1 cellular context compared by ENCODE assay signal in genomic region chr5:96655506-96655905, GRCh38.
TF ChIP-seq lines count a peak whose summit lies in the region.

No MANE protein-coding gene starts in this region.

TF ChIP-seq in SK-N-SH, 30 proteins besides CTCF, POLR2A, EP300 and RAD21 (continued from another document):
- TF ChIP-seq, protein P1, sequence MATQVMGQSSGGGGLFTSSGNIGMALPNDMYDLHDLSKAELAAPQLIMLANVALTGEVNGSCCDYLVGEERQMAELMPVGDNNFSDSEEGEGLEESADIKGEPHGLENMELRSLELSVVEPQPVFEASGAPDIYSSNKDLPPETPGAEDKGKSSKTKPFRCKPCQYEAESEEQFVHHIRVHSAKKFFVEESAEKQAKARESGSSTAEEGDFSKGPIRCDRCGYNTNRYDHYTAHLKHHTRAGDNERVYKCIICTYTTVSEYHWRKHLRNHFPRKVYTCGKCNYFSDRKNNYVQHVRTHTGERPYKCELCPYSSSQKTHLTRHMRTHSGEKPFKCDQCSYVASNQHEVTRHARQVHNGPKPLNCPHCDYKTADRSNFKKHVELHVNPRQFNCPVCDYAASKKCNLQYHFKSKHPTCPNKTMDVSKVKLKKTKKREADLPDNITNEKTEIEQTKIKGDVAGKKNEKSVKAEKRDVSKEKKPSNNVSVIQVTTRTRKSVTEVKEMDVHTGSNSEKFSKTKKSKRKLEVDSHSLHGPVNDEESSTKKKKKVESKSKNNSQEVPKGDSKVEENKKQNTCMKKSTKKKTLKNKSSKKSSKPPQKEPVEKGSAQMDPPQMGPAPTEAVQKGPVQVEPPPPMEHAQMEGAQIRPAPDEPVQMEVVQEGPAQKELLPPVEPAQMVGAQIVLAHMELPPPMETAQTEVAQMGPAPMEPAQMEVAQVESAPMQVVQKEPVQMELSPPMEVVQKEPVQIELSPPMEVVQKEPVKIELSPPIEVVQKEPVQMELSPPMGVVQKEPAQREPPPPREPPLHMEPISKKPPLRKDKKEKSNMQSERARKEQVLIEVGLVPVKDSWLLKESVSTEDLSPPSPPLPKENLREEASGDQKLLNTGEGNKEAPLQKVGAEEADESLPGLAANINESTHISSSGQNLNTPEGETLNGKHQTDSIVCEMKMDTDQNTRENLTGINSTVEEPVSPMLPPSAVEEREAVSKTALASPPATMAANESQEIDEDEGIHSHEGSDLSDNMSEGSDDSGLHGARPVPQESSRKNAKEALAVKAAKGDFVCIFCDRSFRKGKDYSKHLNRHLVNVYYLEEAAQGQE (IDR thresholded peaks at IDR 0.05; ENCODE audit: low read depth, low read length): no peak
- TF ChIP-seq TCF12 (IDR thresholded peaks at IDR 0.05) (peak; percentile 96), EZH2phosphoT487 (IDR thresholded peaks at IDR 0.05; ENCODE audit: borderline replicate concordance, low read depth) (no peak), FOSL2 (IDR thresholded peaks at IDR 0.05; ENCODE audit: borderline replicate concordance, low read depth) (peak; percentile 91), FOXJ3 (CRISPR knock-in tag; IDR thresholded peaks at IDR 0.05) (no peak), GATA2 (CRISPR knock-in tag; IDR thresholded peaks at IDR 0.05) (no peak), MXI1 (IDR thresholded peaks at IDR 0.05; ENCODE audit: low read depth, low read length) (no peak), FOXM1 (IDR thresholded peaks at IDR 0.05; ENCODE audit: low read depth) (no peak), TEAD4 (IDR thresholded peaks at IDR 0.05; ENCODE audit: borderline replicate concordance, insufficient read depth) (peak; percentile 57; the same call in 1 of the 2 replicates), ELF1 (IDR thresholded peaks at IDR 0.05) (no peak), NFIC (IDR thresholded peaks at IDR 0.05; ENCODE audit: borderline replicate concordance) (peak; percentile 66; the same call in 1 of the 2 replicates), MEF2A (IDR thresholded peaks at IDR 0.05; ENCODE audit: borderline replicate concordance, low read depth) (0 out of 2 replicates have a peak, but pooled peaks have one; percentile 39), RXRA (IDR thresholded peaks at IDR 0.05; ENCODE audit: borderline replicate concordance, low read depth) (no peak), NRF1 (IDR thresholded peaks at IDR 0.05; ENCODE audit: low read depth, low read length) (no peak), CHD2 (IDR thresholded peaks at IDR 0.05; ENCODE audit: low read length, partially characterized antibody) (no peak), JUND (IDR thresholded peaks at IDR 0.05) (peak; percentile 91), GABPA (IDR thresholded peaks at IDR 0.05; ENCODE audit: low read depth) (no peak), YY1 (IDR thresholded peaks at IDR 0.05; ENCODE audit: low read depth) (no peak), RFX5 (IDR thresholded peaks at IDR 0.05; ENCODE audit: low read length) (no peak)
- TF ChIP-seq, protein P2, sequence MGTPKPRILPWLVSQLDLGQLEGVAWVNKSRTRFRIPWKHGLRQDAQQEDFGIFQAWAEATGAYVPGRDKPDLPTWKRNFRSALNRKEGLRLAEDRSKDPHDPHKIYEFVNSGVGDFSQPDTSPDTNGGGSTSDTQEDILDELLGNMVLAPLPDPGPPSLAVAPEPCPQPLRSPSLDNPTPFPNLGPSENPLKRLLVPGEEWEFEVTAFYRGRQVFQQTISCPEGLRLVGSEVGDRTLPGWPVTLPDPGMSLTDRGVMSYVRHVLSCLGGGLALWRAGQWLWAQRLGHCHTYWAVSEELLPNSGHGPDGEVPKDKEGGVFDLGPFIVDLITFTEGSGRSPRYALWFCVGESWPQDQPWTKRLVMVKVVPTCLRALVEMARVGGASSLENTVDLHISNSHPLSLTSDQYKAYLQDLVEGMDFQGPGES (IDR thresholded peaks at IDR 0.05; ENCODE audit: low read depth, low read length): no peak
- TF ChIP-seq, protein P3, sequence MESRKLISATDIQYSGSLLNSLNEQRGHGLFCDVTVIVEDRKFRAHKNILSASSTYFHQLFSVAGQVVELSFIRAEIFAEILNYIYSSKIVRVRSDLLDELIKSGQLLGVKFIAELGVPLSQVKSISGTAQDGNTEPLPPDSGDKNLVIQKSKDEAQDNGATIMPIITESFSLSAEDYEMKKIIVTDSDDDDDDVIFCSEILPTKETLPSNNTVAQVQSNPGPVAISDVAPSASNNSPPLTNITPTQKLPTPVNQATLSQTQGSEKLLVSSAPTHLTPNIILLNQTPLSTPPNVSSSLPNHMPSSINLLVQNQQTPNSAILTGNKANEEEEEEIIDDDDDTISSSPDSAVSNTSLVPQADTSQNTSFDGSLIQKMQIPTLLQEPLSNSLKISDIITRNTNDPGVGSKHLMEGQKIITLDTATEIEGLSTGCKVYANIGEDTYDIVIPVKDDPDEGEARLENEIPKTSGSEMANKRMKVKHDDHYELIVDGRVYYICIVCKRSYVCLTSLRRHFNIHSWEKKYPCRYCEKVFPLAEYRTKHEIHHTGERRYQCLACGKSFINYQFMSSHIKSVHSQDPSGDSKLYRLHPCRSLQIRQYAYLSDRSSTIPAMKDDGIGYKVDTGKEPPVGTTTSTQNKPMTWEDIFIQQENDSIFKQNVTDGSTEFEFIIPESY (IDR thresholded peaks at IDR 0.05; ENCODE audit: borderline replicate concordance, low read depth): no peak
- TF ChIP-seq, protein P4, sequence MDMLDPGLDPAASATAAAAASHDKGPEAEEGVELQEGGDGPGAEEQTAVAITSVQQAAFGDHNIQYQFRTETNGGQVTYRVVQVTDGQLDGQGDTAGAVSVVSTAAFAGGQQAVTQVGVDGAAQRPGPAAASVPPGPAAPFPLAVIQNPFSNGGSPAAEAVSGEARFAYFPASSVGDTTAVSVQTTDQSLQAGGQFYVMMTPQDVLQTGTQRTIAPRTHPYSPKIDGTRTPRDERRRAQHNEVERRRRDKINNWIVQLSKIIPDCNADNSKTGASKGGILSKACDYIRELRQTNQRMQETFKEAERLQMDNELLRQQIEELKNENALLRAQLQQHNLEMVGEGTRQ (IDR thresholded peaks at IDR 0.05; ENCODE audit: borderline replicate concordance, low read depth, low read length): no peak
